26 cellular contexts compared by ENCODE assay signal in the genomic region with DNA sequence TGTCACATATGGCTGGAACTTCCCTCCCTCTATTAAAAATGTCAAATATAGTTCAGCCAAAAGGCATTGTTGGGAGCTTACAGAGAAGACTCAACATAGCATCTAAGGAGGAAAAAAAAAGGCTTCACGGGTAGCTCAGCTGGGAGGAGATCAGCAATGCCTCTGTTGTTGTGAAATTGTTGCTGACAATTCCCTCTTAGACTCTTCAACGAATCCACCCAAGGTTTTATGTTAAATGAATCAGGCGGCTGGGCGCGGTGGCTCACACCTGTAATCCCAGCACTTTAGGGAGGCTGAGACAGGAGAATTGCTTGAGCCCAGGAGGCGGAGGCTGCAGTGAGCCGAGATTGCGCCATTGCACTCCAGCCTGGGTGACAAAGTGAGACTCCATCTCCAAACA.
"Had no signal": no experiment of that assay in that cellular context is flagged by ENCODE, and none has a peak within 500 bp of the region (broad histone marks: within the 10 kb centered on the region; RNA-seq: fewer than 3 reads in every experiment).

No MANE protein-coding gene starts in this region.

- H3K9me3 Mint-ChIP-seq: effector memory CD8-positive, alpha-beta T cell; naive thymus-derived CD4-positive, alpha-beta T cell; nephron progenitor cell; stimulated activated effector memory CD8-positive, alpha-beta T cell treated with anti-CD3 and anti-CD28 coated beads, Interleukin-12 subunit alpha, Interleukin-12 subunit beta, amount 100 ng/mL, for 72 hours had no signal

- H3K4me3 Mint-ChIP-seq: effector memory CD8-positive, alpha-beta T cell; naive thymus-derived CD4-positive, alpha-beta T cell; nephron progenitor cell; stimulated activated effector memory CD8-positive, alpha-beta T cell treated with anti-CD3 and anti-CD28 coated beads, Interleukin-12 subunit alpha, Interleukin-12 subunit beta, amount 100 ng/mL, for 72 hours had no signal

- H3K4me1 ChIP-seq: foreskin keratinocyte, prostate gland had no signal

- H3K27ac Mint-ChIP-seq: effector memory CD8-positive, alpha-beta T cell; naive thymus-derived CD4-positive, alpha-beta T cell; nephron progenitor cell; stimulated activated effector memory CD8-positive, alpha-beta T cell treated with anti-CD3 and anti-CD28 coated beads, Interleukin-12 subunit alpha, Interleukin-12 subunit beta, amount 100 ng/mL, for 72 hours had no signal

- H3K36me3 Mint-ChIP-seq: naive thymus-derived CD4-positive, alpha-beta T cell; stimulated activated effector memory CD8-positive, alpha-beta T cell treated with anti-CD3 and anti-CD28 coated beads, Interleukin-12 subunit alpha, Interleukin-12 subunit beta, amount 100 ng/mL, for 72 hours had no signal

- H3K4me2 ChIP-seq: smooth muscle cell had no signal

- H3K9me3 ChIP-seq: gastroesophageal sphincter, heart right ventricle, left lung, prostate gland, right atrium auricular region, stomach, testis, tibial nerve, upper lobe of right lung, uterus had no signal

- H3K4me3 ChIP-seq: gastroesophageal sphincter, heart right ventricle, left lung, prostate gland, right atrium auricular region, smooth muscle cell, stomach, testis, tibial nerve, upper lobe of right lung, uterus had no signal

- ATAC-seq: effector memory CD8-positive, alpha-beta T cell; foreskin keratinocyte; gastroesophageal sphincter; heart right ventricle; left cardiac atrium; left lung; naive thymus-derived CD4-positive, alpha-beta T cell; sciatic nerve; stimulated activated effector memory CD8-positive, alpha-beta T cell treated with anti-CD3 and anti-CD28 coated beads, Interleukin-12 subunit alpha, Interleukin-12 subunit beta, amount 100 ng/mL, for 72 hours; upper lobe of right lung had no signal

- DNase-seq: cortex of kidney; effector memory CD8-positive, alpha-beta T cell; foreskin keratinocyte; heart right ventricle; hippocampal formation; left cardiac atrium; left lung; mesenchymal stem cell; midbrain; naive thymus-derived CD4-positive, alpha-beta T cell; nephron progenitor cell; stimulated activated CD4-positive, alpha-beta T cell treated with anti-CD3 and anti-CD28 coated beads, Interleukin-12 subunit alpha, Interleukin-12 subunit beta, amount 100 ng/mL, for 4 hours; stimulated activated CD4-positive, alpha-beta T cell treated with anti-CD3 and anti-CD28 coated beads, Interleukin-2, amount 100 ng/mL, for 24 hours; stimulated activated CD4-positive, alpha-beta T cell treated with anti-CD3 and anti-CD28 coated beads, Interleukin-4, amount 100 ng/mL, for 24 hours; stimulated activated naive CD4-positive, alpha-beta T cell treated with Interleukin-2 at 50 U/mL for 16 hours; stomach; testis; upper lobe of right lung; uterus had no signal

- H3K4me1 Mint-ChIP-seq: stimulated activated effector memory CD8-positive, alpha-beta T cell treated with anti-CD3 and anti-CD28 coated beads, Interleukin-12 subunit alpha, Interleukin-12 subunit beta, amount 100 ng/mL, for 72 hours had no signal

- H3K27ac ChIP-seq: foreskin keratinocyte, heart right ventricle, left lung, prostate gland, right atrium auricular region, stomach, testis, tibial nerve, upper lobe of right lung, uterus had no signal

- H3K27me3 ChIP-seq: foreskin keratinocyte, gastroesophageal sphincter, heart right ventricle, left lung, right atrium auricular region, stomach, testis, tibial nerve, upper lobe of right lung, uterus had no signal

- H3K36me3 ChIP-seq: gastroesophageal sphincter, heart right ventricle, left lung, prostate gland, right atrium auricular region, stomach, tibial nerve, upper lobe of right lung, uterus had no signal
